In the genomic region with DNA sequence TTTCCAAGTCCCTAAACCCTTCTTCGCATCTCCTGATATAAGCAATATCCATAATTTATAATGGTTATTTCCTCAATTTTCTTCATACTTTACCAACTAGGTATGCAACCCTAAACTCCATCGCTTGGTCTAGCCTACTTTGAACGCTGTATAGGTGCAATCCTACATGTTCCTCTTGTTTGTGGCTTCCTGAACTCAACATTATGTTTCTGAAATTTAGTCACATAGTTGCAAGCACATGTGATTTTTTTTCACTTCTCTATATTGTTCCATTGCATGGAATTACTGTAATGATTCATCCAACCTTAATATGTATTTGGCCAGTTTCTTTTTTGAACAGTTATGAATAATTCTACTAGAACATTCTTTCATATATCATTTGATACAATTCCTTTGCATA, we compare ENCODE assay signal across 2 cellular contexts. TPM values are rescaled to one million over a fixed set of nuclear protein-coding genes. Genes with fewer than 3 reads are reported as not detected.
"Had no signal": no experiment of that assay in that cellular context is flagged by ENCODE, and none has a peak within 500 bp of the region (broad histone marks: within the 10 kb centered on the region; RNA-seq: fewer than 3 reads in every experiment).

No MANE protein-coding gene starts in this region.

RNA-seq across cellular contexts. Expression of gene TAS2R46, which starts 28.1 kb away (rescaled TPM):
- total RNA-seq: myocyte had no signal

RNA-seq across cellular contexts. Expression of gene TAS2R50, which starts 47.2 kb away (rescaled TPM):
- total RNA-seq: activated CD4-positive, alpha-beta memory T cell treated with anti-CD3 and anti-CD28 coated beads for 36 hours had no signal
